18 cellular contexts compared by ENCODE assay signal in the genomic region with DNA sequence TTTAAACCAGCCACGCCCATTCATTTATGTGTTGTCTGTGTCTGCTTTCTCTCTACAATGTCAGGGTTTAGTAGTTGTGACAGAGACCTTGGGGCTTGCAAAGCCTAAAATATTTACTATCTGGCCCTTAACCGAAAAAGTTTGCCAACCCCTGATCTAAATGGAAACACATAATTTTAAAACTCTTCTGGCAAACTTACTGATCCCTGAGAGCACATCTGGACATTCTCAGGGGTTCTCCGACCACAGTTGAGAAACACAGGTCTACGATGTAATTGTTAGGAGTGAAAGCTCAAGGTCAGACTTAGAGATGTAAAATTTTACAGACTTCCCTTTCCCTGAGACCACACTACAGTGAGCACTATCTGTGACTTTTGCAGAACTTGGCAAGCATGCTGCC. TPM values are rescaled to one million over a fixed set of nuclear protein-coding genes. Genes with fewer than 3 reads are reported as not detected.
DNase-seq lines count a peak whose midpoint lies in the region; ATAC-seq, FAIRE-seq and TF ChIP-seq lines count a peak whose summit lies in the region.
"Had no signal": no experiment of that assay in that cellular context is flagged by ENCODE, and none has a peak within 500 bp of the region (broad histone marks: within the 10 kb centered on the region; RNA-seq: fewer than 3 reads in every experiment).

No MANE protein-coding gene starts in this region.

- no peaks in the 10 kb centered on the region; a peak in 2 of 4 replicates for H3K79me2 ChIP-seq in H1 (ENCODE audit: control insufficient read depth in 1 of 2, insufficient read depth in 2 of 2, low read length in 2 of 2)

- POLR2A ChIA-PET in H1 (lab: Charles Lee; ENCODE audit: partially characterized antibody), result no interaction called here

- TF ChIP-seq RAD21 in H1 (IDR thresholded peaks at IDR 0.05 in 1 of 2, conservative IDR thresholded peaks at IDR 0.05 in 1 of 2; ENCODE audit: low read depth in 2 of 2, low read length in 2 of 2), result no peak

- TF ChIP-seq POLR2A in H1 (IDR thresholded peaks at IDR 0.05; ENCODE audit: control extremely low read depth in 1 of 2, low read depth in 2 of 2, low read length in 2 of 2), result no peak

- peak overlapping the region; percentile 76; the same call in 1 of the 2 replicates for H2AFZ ChIP-seq in H1 (ENCODE audit: low read length)

- no peak overlapping the region for H2BK5ac ChIP-seq in H1 (ENCODE audit: low read depth, low read length)

- CTCF ChIA-PET in H1 (lab: Charles Lee; ENCODE audit: partially characterized antibody), result no interaction called here

- peaks cover 26% of the 10 kb centered on the region for H3K4me1 Mint-ChIP-seq in neural crest cell

- H3K27me3 ChIP-seq in H1 (replicated peaks in 1 of 4; ENCODE audit: control insufficient read depth in 3 of 4, extremely low read depth in 1 of 4, insufficient read depth in 3 of 4, low read length in 3 of 4), result no peaks in the 10 kb centered on the region
- H3K27me3 ChIP-seq: brain microvascular endothelial cell, gastrocnemius medialis had no signal

- H3K27ac ChIP-seq in H1 (ENCODE audit: low read depth, low read length), result 0 out of 2 replicates have a peak overlapping the region, but pooled peaks have one; percentile 20
- H3K27ac ChIP-seq: brain microvascular endothelial cell, gastrocnemius medialis, WERI-Rb-1 had no signal

- H3K4me2 ChIP-seq in H1 (ENCODE audit: insufficient read depth in 1 of 2, low read depth in 2 of 2, low read length in 2 of 2), result no peak overlapping the region

- H2AK5ac ChIP-seq in H1 (ENCODE audit: low read depth, low read length), result no peak overlapping the region

- peak overlapping the region in 1 of 4 experiments; percentile 29; a peak in 2 of 7 replicates for H3K9ac ChIP-seq in H1 (replicated peaks in 1 of 4; ENCODE audit: extremely low read depth in 1 of 4, low read depth in 3 of 4, low read length in 3 of 4)

- no peaks in the 10 kb centered on the region for H3K9me3 ChIP-seq in H1 (ENCODE audit: insufficient read depth in 2 of 2, low read depth in 1 of 2, low read length in 1 of 2)
- H3K9me3 ChIP-seq: gastrocnemius medialis had no signal

- no peak overlapping the region for H3K4ac ChIP-seq in H1 (replicated peaks; ENCODE audit: insufficient read length, low read depth, low read length)

- no peak overlapping the region for H4K8ac ChIP-seq in H1 (ENCODE audit: extremely low read depth, insufficient read depth, low read length)

- FAIRE-seq in H1 (lab: Jason Lieb, UNC), result no peak

- TF ChIP-seq CTCF in AG10803 (conservative IDR thresholded peaks at IDR 0.05; ENCODE audit: low read length) (no peak), H1 (IDR thresholded peaks at IDR 0.05; ENCODE audit: control extremely low read depth in 1 of 3, insufficient read depth in 1 of 3, low read depth in 1 of 3, low read length in 3 of 3) (no peak), neural crest cell (conservative IDR thresholded peaks at IDR 0.05) (no peak)

- peak overlapping the region; percentile 40; the same call in 1 of the 2 replicates for H2BK12ac ChIP-seq in H1 (ENCODE audit: low read depth, low read length)

- no peak for TF ChIP-seq EP300 in H1 (IDR thresholded peaks at IDR 0.05; ENCODE audit: borderline replicate concordance in 1 of 2, low read depth in 2 of 2, low read length in 2 of 2)

- 94% methylated on average over 4 of the region's 4 CpGs; no CpG with 5 or more reads in 1 of the 2 experiments for WGBS in H1 (ENCODE audit: extremely low coverage in 1 of 2, insufficient coverage in 1 of 2, insufficient read length in 1 of 2, insufficient replicate concordance in 2 of 2, low coverage in 1 of 2, low lambda C conversion rate in 2 of 2, missing lambda C conversion rate in 1 of 2), 2 experiments

- H3K79me1 ChIP-seq in H1 (ENCODE audit: low read depth, low read length), result no peaks in the 10 kb centered on the region

- H4K20me1 ChIP-seq in H1 (replicated peaks in 1 of 2; ENCODE audit: control insufficient read depth in 1 of 2, insufficient read depth in 2 of 2, low read length in 2 of 2), result no peaks in the 10 kb centered on the region

- H3K4me3 ChIP-seq in AG10803 (ENCODE audit: low read length) (no peak overlapping the region), H1 (ENCODE audit: extremely low read depth in 1 of 4, insufficient read depth in 2 of 4, low read depth in 3 of 4, low read length in 4 of 4) (no peak overlapping the region)
- H3K4me3 ChIP-seq: gastrocnemius medialis had no signal

- DNase-seq in AG10803 (ENCODE audit: low read depth) (peak; percentile 34), NOMO-1 (lab: John Stamatoyannopoulos, UW; ENCODE audit: unreplicated experiment in 2 of 2) (peak; percentile 64 to 79), H1 (ENCODE audit: low read depth in 1 of 2, low spot score in 2 of 2) (no peak), neural crest cell (ENCODE audit: low read depth, low spot score) (no peak), iPS-NIHi7 (ENCODE audit: extremely low spot score) (no peak), Ammon's horn (ENCODE audit: low spot score) (no peak)
- DNase-seq: activated gamma-delta T cell treated with Interleukin-2 at 50 U/mL for 16 hours; brain microvascular endothelial cell; effector memory CD8-positive, alpha-beta T cell; gastrocnemius medialis; GDM1; KG1; NCI-H1436 treated with DMSO at 0.1 percent for 48 hours; NCI-H446 treated with DMSO at 0.1 percent for 48 hours; SW 1271; WERI-Rb-1 had no signal

- no peaks in the 10 kb centered on the region for H3K27me3 Mint-ChIP-seq in neural crest cell (ENCODE audit: low read depth)
- H3K27me3 Mint-ChIP-seq: effector memory CD8-positive, alpha-beta T cell had no signal

- H3K56ac ChIP-seq in H1 (replicated peaks; ENCODE audit: insufficient read length, low read depth, low read length), result no peak overlapping the region

- ATAC-seq in HG02852 (IDR thresholded peaks at IDR 0.05; ENCODE audit: unreplicated experiment) (no peak), GM19455 (IDR thresholded peaks at IDR 0.05; ENCODE audit: unreplicated experiment) (no peak)
- ATAC-seq: effector memory CD8-positive, alpha-beta T cell; gastrocnemius medialis had no signal

- H2BK20ac ChIP-seq in H1 (ENCODE audit: low read length), result no peak overlapping the region

- no peak overlapping the region for H4K91ac ChIP-seq in H1 (replicated peaks; ENCODE audit: insufficient read length, low read length)

- H4K5ac ChIP-seq in H1 (ENCODE audit: insufficient read length, low read depth, low read length), result no peak overlapping the region

- peaks cover 0 to 10% (median 4%) of the 10 kb centered on the region in 4 experiments; a peak in 5 of 7 replicates for H3K4me1 ChIP-seq in H1 (replicated peaks in 1 of 4; ENCODE audit: control insufficient read depth in 3 of 4, insufficient read depth in 4 of 4, low read length in 3 of 4)
- H3K4me1 ChIP-seq: gastrocnemius medialis had no signal

- no peak overlapping the region for H2BK120ac ChIP-seq in H1 (replicated peaks; ENCODE audit: low read depth, low read length)

- H3K4me3 Mint-ChIP-seq in neural crest cell, result no peak overlapping the region
- H3K4me3 Mint-ChIP-seq: effector memory CD8-positive, alpha-beta T cell had no signal

- no peaks in the 10 kb centered on the region for H3K23me2 ChIP-seq in H1 (ENCODE audit: low read depth, low read length)

- no peak overlapping the region for H3K14ac ChIP-seq in H1 (ENCODE audit: insufficient read length)

- peak overlapping the region; percentile 68 for H3K27ac Mint-ChIP-seq in neural crest cell (ENCODE audit: unreplicated experiment)
- H3K27ac Mint-ChIP-seq: effector memory CD8-positive, alpha-beta T cell had no signal

- no peak overlapping the region for H3K23ac ChIP-seq in H1 (ENCODE audit: insufficient read length)

- H3K36me3 ChIP-seq in H1 (ENCODE audit: control insufficient read depth in 2 of 4, insufficient read depth in 4 of 4, low read length in 3 of 4), result no peaks in the 10 kb centered on the region
- H3K36me3 ChIP-seq: brain microvascular endothelial cell, gastrocnemius medialis, WERI-Rb-1 had no signal

- peaks cover 20% of the 10 kb centered on the region for H3K36me3 Mint-ChIP-seq in neural crest cell (ENCODE audit: low read depth)

- H2BK15ac ChIP-seq in H1 (ENCODE audit: low read length), result no peak overlapping the region

- H3K18ac ChIP-seq in H1 (ENCODE audit: extremely low read depth, low read length), result no peak overlapping the region

- peaks cover 6% of the 10 kb centered on the region for H3K9me3 Mint-ChIP-seq in neural crest cell

TF ChIP-seq in H1, 55 proteins besides CTCF, POLR2A, EP300 and RAD21:
- TF ChIP-seq NANOG (IDR thresholded peaks at IDR 0.05; ENCODE audit: insufficient read depth, low read depth, low read length, poor library complexity, severe bottlenecking), result no peak
- no peak for TF ChIP-seq RXRA (IDR thresholded peaks at IDR 0.05; ENCODE audit: insufficient read depth, low read depth, low read length)
- no peak for TF ChIP-seq EGR1 (IDR thresholded peaks at IDR 0.05; ENCODE audit: borderline replicate concordance, low read depth, low read length)
- TF ChIP-seq RFX5 (IDR thresholded peaks at IDR 0.05; ENCODE audit: borderline replicate concordance, low read depth, low read length), result no peak

RNA-seq across cellular contexts. Expression of gene TMTC2, which starts 21.4 kb away (rescaled TPM):
- total RNA-seq in H1 (2021; fragmentation: NEBNext Ultra II Directional; extraction: Animal tissue kit (Norgen Biotek cat#: 25700)), result 3.9 and 4.2 TPM in 2 replicates
- 2.3 and 2.7 TPM in 2 replicates for polyA plus RNA-seq in H1 (2011; rRNA removed)
- 2.8 TPM for polyA plus RNA-seq in H1 (2011; cell fraction: cytosol; rRNA removed)
- polyA plus RNA-seq in H1 (2011; cell fraction: nucleus; rRNA removed), result 5.5 TPM
- polyA plus RNA-seq in H1 (2012, experiment 1 of 2), result 2.4 to 2.9 TPM (median 2.5 TPM) in 4 replicates
- 0.59 TPM for polyA plus RNA-seq in H1 (2012, experiment 2 of 2)
- polyA plus RNA-seq in H1 (2013, experiment 1 of 2), result 3.2 TPM
- 3.6 TPM for polyA plus RNA-seq in H1 (2013, experiment 2 of 2)
- 10.5 and 10.8 TPM in 2 replicates for polyA minus RNA-seq in H1 (2011; rRNA and poly(A)+ RNA removed)
- polyA minus RNA-seq in H1 (2011; cell fraction: cytosol; rRNA and poly(A)+ RNA removed), result 3.8 TPM
- polyA minus RNA-seq in H1 (2011; cell fraction: nucleus; rRNA and poly(A)+ RNA removed), result 31.0 TPM
- total RNA-seq in neural crest cell, result 12.3 and 12.5 TPM in 2 replicates

Comparison
In these comparisons a context has a peak if more than half of its experiments do, and no peak if none do; other contexts are left out.
1. DNase-seq: peak in AG10803 (single experiment) and NOMO-1 (2 of 2); none in H1 (0 of 2), neural crest cell (single experiment), iPS-NIHi7 (single experiment) and Ammon's horn (single experiment).